10 cellular contexts compared by ENCODE assay signal in the genomic region with DNA sequence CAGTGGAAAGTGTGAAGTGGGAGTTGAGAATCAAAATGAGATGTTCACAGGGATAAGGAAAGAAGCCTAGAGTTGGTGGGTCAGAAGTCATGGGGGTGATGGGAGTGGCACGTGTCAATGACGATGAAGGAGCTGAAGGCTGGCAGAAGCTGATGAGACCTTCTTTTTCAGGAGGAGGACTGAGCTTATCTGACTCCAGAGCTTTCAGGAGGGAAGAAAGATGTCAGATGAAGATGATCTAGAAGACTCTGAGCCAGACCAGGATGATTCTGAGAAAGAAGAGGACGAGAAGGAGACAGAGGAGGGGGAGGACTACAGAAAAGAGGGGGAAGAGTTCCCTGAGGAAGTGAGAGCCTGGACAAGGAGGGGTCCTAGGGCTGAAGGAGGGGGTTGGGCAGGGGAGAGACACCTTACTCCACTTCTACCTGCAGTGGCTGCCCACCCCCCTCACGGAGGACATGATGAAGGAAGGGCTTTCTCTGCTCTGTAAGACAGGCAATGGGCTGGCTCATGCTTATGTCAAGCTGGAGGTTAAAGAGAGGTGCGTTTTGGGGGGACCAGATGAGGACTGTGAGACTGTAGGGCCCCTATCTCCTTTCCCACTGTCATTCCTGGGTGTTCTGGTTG. TPM values are rescaled to one million over a fixed set of nuclear protein-coding genes. Genes with fewer than 3 reads are reported as not detected.
A peak's percentile ranks its signal among the peaks of the same experiment; 100 is the strongest.
DNase-seq lines count a peak whose midpoint lies in the region; ATAC-seq and TF ChIP-seq lines count a peak whose summit lies in the region.
"Had no signal": no experiment of that assay in that cellular context is flagged by ENCODE, and none has a peak within 500 bp of the region (broad histone marks: within the 10 kb centered on the region; RNA-seq: fewer than 3 reads in every experiment).

No MANE protein-coding gene starts in this region.

- H3K4me1 Mint-ChIP-seq in immature natural killer cell, result no peaks in the 10 kb centered on the region

- H3K27me3 Mint-ChIP-seq in immature natural killer cell (ENCODE audit: low read depth in 3 of 3), result peaks cover 0 to 3% (median 0%) of the 10 kb centered on the region in 3 donors

- no peak overlapping the region for H3K27ac Mint-ChIP-seq in activated naive CD4-positive, alpha-beta T cell treated with anti-CD3 and anti-CD28 coated beads, Interleukin-2, amount 50 U/mL, for 72 hours
- H3K27ac Mint-ChIP-seq in immature natural killer cell, result no peak overlapping the region

- no peaks in the 10 kb centered on the region for H3K36me3 ChIP-seq in BE2C
- H3K36me3 ChIP-seq in KOPT-K1 (ENCODE audit: insufficient read depth, low read length), result no peaks in the 10 kb centered on the region
- H3K36me3 ChIP-seq in endocrine pancreas (ENCODE audit: control insufficient read depth, insufficient read depth, low read length), result no peaks in the 10 kb centered on the region
- H3K36me3 ChIP-seq in neutrophil, result no peaks in the 10 kb centered on the region

- no peak for ATAC-seq in activated naive CD4-positive, alpha-beta T cell treated with anti-CD3 and anti-CD28 coated beads, Interleukin-2, amount 50 U/mL, for 72 hours
- ATAC-seq in GM18873 (IDR thresholded peaks at IDR 0.05; ENCODE audit: low FRiP score, unreplicated experiment), result no peak

- H3K4me1 ChIP-seq in BE2C (peaks cover 7% of the 10 kb centered on the region), endocrine pancreas (ENCODE audit: control insufficient read depth, insufficient read depth, low read length) (no peaks in the 10 kb centered on the region), neutrophil (ENCODE audit: control insufficient read depth in 1 of 2, insufficient read depth in 1 of 2, low read depth in 1 of 2, low read length in 1 of 2) (peaks cover 21% of the 10 kb centered on the region in 2 experiments)

- no peaks in the 10 kb centered on the region for H3K36me3 Mint-ChIP-seq in activated naive CD4-positive, alpha-beta T cell treated with anti-CD3 and anti-CD28 coated beads, Interleukin-2, amount 50 U/mL, for 72 hours
- no peaks in the 10 kb centered on the region for H3K36me3 Mint-ChIP-seq in immature natural killer cell

- H3K9me3 ChIP-seq in BE2C, result no peaks in the 10 kb centered on the region
- H3K9me3 ChIP-seq in KOPT-K1 (ENCODE audit: insufficient read depth, low read length, poor library complexity, severe bottlenecking), result no peaks in the 10 kb centered on the region
- no peaks in the 10 kb centered on the region for H3K9me3 ChIP-seq in endocrine pancreas (ENCODE audit: control insufficient read depth, low read length)
- no peaks in the 10 kb centered on the region for H3K9me3 ChIP-seq in neutrophil

- H3K4me3 Mint-ChIP-seq in immature natural killer cell, result no peak overlapping the region

- H3K4me3 ChIP-seq in BE2C (ENCODE audit: low read depth, low read length) (peak overlapping the region; percentile 84), endocrine pancreas (ENCODE audit: control insufficient read depth, insufficient read depth, low read length) (peak overlapping the region; percentile 51), neutrophil (ENCODE audit: low read depth in 1 of 2, low read length in 1 of 2) (peak overlapping the region; percentile 77 to 80)

- no peak for TF ChIP-seq CTCF in BE2C (IDR thresholded peaks at IDR 0.05; ENCODE audit: low read depth, low read length)
- TF ChIP-seq CTCF in neutrophil (IDR thresholded peaks at IDR 0.05), result no peak

- no peaks in the 10 kb centered on the region for H3K9me3 Mint-ChIP-seq in activated naive CD4-positive, alpha-beta T cell treated with anti-CD3 and anti-CD28 coated beads, Interleukin-2, amount 50 U/mL, for 72 hours
- no peaks in the 10 kb centered on the region for H3K9me3 Mint-ChIP-seq in immature natural killer cell

- peak overlapping the region; percentile 79 for H3K9ac ChIP-seq in endocrine pancreas (ENCODE audit: control insufficient read depth, insufficient read depth, low read length)

- no peak for DNase-seq in BE2C
- no peak for DNase-seq in GOT3 (lab: John Stamatoyannopoulos, UW)
- DNase-seq in activated naive CD4-positive, alpha-beta T cell treated with anti-CD3 and anti-CD28 coated beads, Interleukin-2, amount 50 U/mL, for 72 hours (ENCODE audit: low spot score in 2 of 2), result no peak
- no peak for DNase-seq in immature natural killer cell

- H3K27ac ChIP-seq in KOPT-K1 (ENCODE audit: low read depth, low read length, poor library complexity, severe bottlenecking) (peak overlapping the region; percentile 50), neutrophil (peak overlapping the region; percentile 79)

- no peaks in the 10 kb centered on the region for H3K27me3 ChIP-seq in BE2C
- no peaks in the 10 kb centered on the region for H3K27me3 ChIP-seq in endocrine pancreas (ENCODE audit: control insufficient read depth, insufficient read depth, low read length)
- H3K27me3 ChIP-seq in neutrophil, result peaks cover 9% of the 10 kb centered on the region

RNA-seq across cellular contexts. Expression of a gene that starts 0.9 kb away (rescaled TPM):
- polyA plus RNA-seq in BE2C (2012; ENCODE audit: insufficient read depth, insufficient read length, low read depth), result 8.9 TPM
- 10 to 100 TPM in 1 of 2 donors, 1 to 10 TPM in 1; 4.0 to 10.7 TPM for total RNA-seq in activated naive CD4-positive, alpha-beta T cell treated with anti-CD3 and anti-CD28 coated beads, Interleukin-2, amount 50 U/mL, for 72 hours
- polyA plus RNA-seq in immature natural killer cell, result 1 to 10 TPM; 2.3 to 4.4 (median 2.4) TPM

RNA-seq across cellular contexts. Expression of a gene that starts 8.9 kb away (rescaled TPM):
- 443 TPM for polyA plus RNA-seq in BE2C (2012; ENCODE audit: insufficient read depth, insufficient read length, low read depth)
- total RNA-seq in activated naive CD4-positive, alpha-beta T cell treated with anti-CD3 and anti-CD28 coated beads, Interleukin-2, amount 50 U/mL, for 72 hours, result 100 to 1,000 TPM; 264 to 314 TPM
- 1 to 10 TPM; 2.0 to 6.5 (median 3.8) TPM for polyA plus RNA-seq in immature natural killer cell

RNA-seq across cellular contexts. Expression of a gene that starts 22.2 kb away (rescaled TPM):
- polyA plus RNA-seq in BE2C (2012; ENCODE audit: insufficient read depth, insufficient read length, low read depth), result 276 TPM
- 10 to 100 TPM; 29.9 to 73.5 TPM for total RNA-seq in activated naive CD4-positive, alpha-beta T cell treated with anti-CD3 and anti-CD28 coated beads, Interleukin-2, amount 50 U/mL, for 72 hours
- polyA plus RNA-seq in immature natural killer cell, result 1 to 10 TPM in 2 of 3 donors, not detected in 1; 1.0 to 2.1 TPM

RNA-seq across cellular contexts. Expression of a gene that starts 32.4 kb away (rescaled TPM):
- 12.1 TPM for polyA plus RNA-seq in BE2C (2012; ENCODE audit: insufficient read depth, insufficient read length, low read depth)
- 10 to 100 TPM in 1 of 2 donors, 1 to 10 TPM in 1; 1.4 to 11.7 TPM for total RNA-seq in activated naive CD4-positive, alpha-beta T cell treated with anti-CD3 and anti-CD28 coated beads, Interleukin-2, amount 50 U/mL, for 72 hours
- polyA plus RNA-seq in immature natural killer cell, result 10 to 100 TPM; 11.2 to 17.0 (median 11.4) TPM

RNA-seq across cellular contexts. Expression of a gene that starts 38.1 kb away (rescaled TPM):
- not detected for polyA plus RNA-seq in BE2C (2012; ENCODE audit: insufficient read depth, insufficient read length, low read depth)
- not detected for total RNA-seq in activated naive CD4-positive, alpha-beta T cell treated with anti-CD3 and anti-CD28 coated beads, Interleukin-2, amount 50 U/mL, for 72 hours
- not detected for polyA plus RNA-seq in immature natural killer cell
- total RNA-seq: cerebellum, Daoy had no signal
